In genomic region chr1:230158422-230159291, GRCh38 we compare ENCODE assay signal across 1 cellular context.
A peak's percentile ranks its signal among the peaks of the same experiment; 100 is the strongest.
TF ChIP-seq lines count a peak whose summit lies in the region.

No MANE protein-coding gene starts in this region.

TF ChIP-seq in HepG2, 621 proteins besides CTCF, POLR2A, EP300 and RAD21 (continued from another document and continues in another):
- TF ChIP-seq ZNF878 (CRISPR knock-in tag; IDR thresholded peaks at IDR 0.05) (peak; percentile 45; the same call in 1 of the 2 replicates), ZNF263 (CRISPR knock-in tag; IDR thresholded peaks at IDR 0.05) (no peak), XRCC5 (optimal IDR thresholded peaks at IDR 0.05; ENCODE audit: low read length) (no peak), RBFOX2 (IDR thresholded peaks at IDR 0.05; ENCODE audit: low read depth, low read length) (0 out of 2 replicates have a peak, but pooled peaks have one; percentile 31), RFXANK (CRISPR knock-in tag; IDR thresholded peaks at IDR 0.05) (no peak), MBD4 (IDR thresholded peaks at IDR 0.05; ENCODE audit: borderline replicate concordance, low read length) (no peak), ETV6 (CRISPR knock-in tag; conservative IDR thresholded peaks at IDR 0.05) (peak; percentile 78), ZNF556 (CRISPR knock-in tag; IDR thresholded peaks at IDR 0.05; ENCODE audit: borderline replicate concordance) (0 out of 2 replicates have a peak, but pooled peaks have one; percentile 43), ZNF329 (CRISPR knock-in tag; IDR thresholded peaks at IDR 0.05; ENCODE audit: low read depth) (no peak), HNRNPLL (IDR thresholded peaks at IDR 0.05; ENCODE audit: low read depth, low read length, poor library complexity, severe bottlenecking) (no peak), ZNF768 (CRISPR knock-in tag; IDR thresholded peaks at IDR 0.05) (no peak), ZNF557 (CRISPR knock-in tag; IDR thresholded peaks at IDR 0.05) (no peak; the same call in 1 of the 2 replicates), PAX8 (CRISPR knock-in tag; IDR thresholded peaks at IDR 0.05; ENCODE audit: borderline replicate concordance) (no peak), ZNF605 (CRISPR knock-in tag; IDR thresholded peaks at IDR 0.05) (peak; percentile 35; the same call in 1 of the 2 replicates), AHR (CRISPR knock-in tag; IDR thresholded peaks at IDR 0.05) (no peak), ZSCAN29 (CRISPR knock-in tag; conservative IDR thresholded peaks at IDR 0.05) (no peak), RXRB (CRISPR knock-in tag; IDR thresholded peaks at IDR 0.05; ENCODE audit: borderline replicate concordance) (peak; percentile 100), CHD2 (IDR thresholded peaks at IDR 0.05; ENCODE audit: low read depth, low read length) (0 out of 2 replicates have a peak, but pooled peaks have one; percentile 47), BHLHE40 (IDR thresholded peaks at IDR 0.05; ENCODE audit: low read length) (peak; percentile 85; the same call in 1 of the 2 replicates), ZNF816 (CRISPR knock-in tag; IDR thresholded peaks at IDR 0.05; ENCODE audit: borderline replicate concordance) (peak; percentile 10; the same call in 1 of the 2 replicates), ZNF24 (IDR thresholded peaks at IDR 0.05) (peak; percentile 43; the same call in 1 of the 2 replicates), ZNF337 (CRISPR knock-in tag; IDR thresholded peaks at IDR 0.05; ENCODE audit: borderline replicate concordance, low read depth) (no peak; the same call in 1 of the 2 replicates), KLF13 (CRISPR knock-in tag; IDR thresholded peaks at IDR 0.05) (no peak), MXD1 (CRISPR knock-in tag; IDR thresholded peaks at IDR 0.05) (no peak), CENPX (CRISPR knock-in tag; IDR thresholded peaks at IDR 0.05) (no peak), RBM22 (optimal IDR thresholded peaks at IDR 0.05; ENCODE audit: low read length) (no peak), ZNF619 (CRISPR knock-in tag; IDR thresholded peaks at IDR 0.05) (no peak), JDP2 (CRISPR knock-in tag; IDR thresholded peaks at IDR 0.05; ENCODE audit: borderline replicate concordance) (no peak; the same call in 1 of the 2 replicates), ZNF34 (CRISPR knock-in tag; IDR thresholded peaks at IDR 0.05; ENCODE audit: borderline replicate concordance) (0 out of 2 replicates have a peak, but pooled peaks have one; percentile 38), ZNF660 (CRISPR knock-in tag; IDR thresholded peaks at IDR 0.05; ENCODE audit: borderline replicate concordance, low read depth) (no peak), HNRNPL (IDR thresholded peaks at IDR 0.05; ENCODE audit: low read depth, low read length) (no peak), ZNF446 (CRISPR knock-in tag; IDR thresholded peaks at IDR 0.05) (no peak), ZBTB21 (CRISPR knock-in tag; IDR thresholded peaks at IDR 0.05) (peak; percentile 69), GLI4 (CRISPR knock-in tag; IDR thresholded peaks at IDR 0.05; ENCODE audit: borderline replicate concordance) (no peak), ZNF839 (CRISPR knock-in tag; IDR thresholded peaks at IDR 0.05; ENCODE audit: borderline replicate concordance) (no peak), ZNF577 (CRISPR knock-in tag; IDR thresholded peaks at IDR 0.05; ENCODE audit: borderline replicate concordance, low read depth) (no peak), MTA1 (CRISPR knock-in tag; IDR thresholded peaks at IDR 0.05; ENCODE audit: borderline replicate concordance) (peak; percentile 57; the same call in 1 of the 2 replicates), ZNF639 (CRISPR knock-in tag; conservative IDR thresholded peaks at IDR 0.05) (0 out of 2 replicates have a peak, but pooled peaks have one; percentile 9), ZBTB20 (CRISPR knock-in tag; IDR thresholded peaks at IDR 0.05; ENCODE audit: borderline replicate concordance, low read depth) (no peak), KLF6 (CRISPR knock-in tag; IDR thresholded peaks at IDR 0.05) (no peak), ELF3 (CRISPR knock-in tag; IDR thresholded peaks at IDR 0.05) (peak; percentile 42; the same call in 1 of the 2 replicates), ISL2 (CRISPR knock-in tag; IDR thresholded peaks at IDR 0.05) (peak; percentile 86), SMYD3 (CRISPR knock-in tag; IDR thresholded peaks at IDR 0.05) (peak; percentile 93), SRSF4 (IDR thresholded peaks at IDR 0.05; ENCODE audit: low read depth, low read length, poor library complexity, severe bottlenecking) (no peak), HOXA3 (CRISPR knock-in tag; IDR thresholded peaks at IDR 0.05) (peak; percentile 72; the same call in 1 of the 2 replicates), E2F1 (CRISPR knock-in tag; IDR thresholded peaks at IDR 0.05) (peak; percentile 6; the same call in 1 of the 2 replicates)
- TF ChIP-seq, protein P1, sequence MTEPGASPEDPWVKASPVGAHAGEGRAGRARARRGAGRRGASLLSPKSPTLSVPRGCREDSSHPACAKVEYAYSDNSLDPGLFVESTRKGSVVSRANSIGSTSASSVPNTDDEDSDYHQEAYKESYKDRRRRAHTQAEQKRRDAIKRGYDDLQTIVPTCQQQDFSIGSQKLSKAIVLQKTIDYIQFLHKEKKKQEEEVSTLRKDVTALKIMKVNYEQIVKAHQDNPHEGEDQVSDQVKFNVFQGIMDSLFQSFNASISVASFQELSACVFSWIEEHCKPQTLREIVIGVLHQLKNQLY (CRISPR knock-in tag; IDR thresholded peaks at IDR 0.05) = no peak; the same call in 1 of the 2 replicates
- TF ChIP-seq, protein P2, sequence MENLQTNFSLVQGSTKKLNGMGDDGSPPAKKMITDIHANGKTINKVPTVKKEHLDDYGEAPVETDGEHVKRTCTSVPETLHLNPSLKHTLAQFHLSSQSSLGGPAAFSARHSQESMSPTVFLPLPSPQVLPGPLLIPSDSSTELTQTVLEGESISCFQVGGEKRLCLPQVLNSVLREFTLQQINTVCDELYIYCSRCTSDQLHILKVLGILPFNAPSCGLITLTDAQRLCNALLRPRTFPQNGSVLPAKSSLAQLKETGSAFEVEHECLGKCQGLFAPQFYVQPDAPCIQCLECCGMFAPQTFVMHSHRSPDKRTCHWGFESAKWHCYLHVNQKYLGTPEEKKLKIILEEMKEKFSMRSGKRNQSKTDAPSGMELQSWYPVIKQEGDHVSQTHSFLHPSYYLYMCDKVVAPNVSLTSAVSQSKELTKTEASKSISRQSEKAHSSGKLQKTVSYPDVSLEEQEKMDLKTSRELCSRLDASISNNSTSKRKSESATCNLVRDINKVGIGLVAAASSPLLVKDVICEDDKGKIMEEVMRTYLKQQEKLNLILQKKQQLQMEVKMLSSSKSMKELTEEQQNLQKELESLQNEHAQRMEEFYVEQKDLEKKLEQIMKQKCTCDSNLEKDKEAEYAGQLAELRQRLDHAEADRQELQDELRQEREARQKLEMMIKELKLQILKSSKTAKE (CRISPR knock-in tag; IDR thresholded peaks at IDR 0.05; ENCODE audit: borderline replicate concordance) = peak; percentile 99
- TF ChIP-seq, protein P3, sequence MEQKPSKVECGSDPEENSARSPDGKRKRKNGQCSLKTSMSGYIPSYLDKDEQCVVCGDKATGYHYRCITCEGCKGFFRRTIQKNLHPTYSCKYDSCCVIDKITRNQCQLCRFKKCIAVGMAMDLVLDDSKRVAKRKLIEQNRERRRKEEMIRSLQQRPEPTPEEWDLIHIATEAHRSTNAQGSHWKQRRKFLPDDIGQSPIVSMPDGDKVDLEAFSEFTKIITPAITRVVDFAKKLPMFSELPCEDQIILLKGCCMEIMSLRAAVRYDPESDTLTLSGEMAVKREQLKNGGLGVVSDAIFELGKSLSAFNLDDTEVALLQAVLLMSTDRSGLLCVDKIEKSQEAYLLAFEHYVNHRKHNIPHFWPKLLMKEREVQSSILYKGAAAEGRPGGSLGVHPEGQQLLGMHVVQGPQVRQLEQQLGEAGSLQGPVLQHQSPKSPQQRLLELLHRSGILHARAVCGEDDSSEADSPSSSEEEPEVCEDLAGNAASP (CRISPR knock-in tag; IDR thresholded peaks at IDR 0.05; ENCODE audit: borderline replicate concordance) = peak; percentile 82; the same call in 1 of the 2 replicates
- TF ChIP-seq, protein P4, sequence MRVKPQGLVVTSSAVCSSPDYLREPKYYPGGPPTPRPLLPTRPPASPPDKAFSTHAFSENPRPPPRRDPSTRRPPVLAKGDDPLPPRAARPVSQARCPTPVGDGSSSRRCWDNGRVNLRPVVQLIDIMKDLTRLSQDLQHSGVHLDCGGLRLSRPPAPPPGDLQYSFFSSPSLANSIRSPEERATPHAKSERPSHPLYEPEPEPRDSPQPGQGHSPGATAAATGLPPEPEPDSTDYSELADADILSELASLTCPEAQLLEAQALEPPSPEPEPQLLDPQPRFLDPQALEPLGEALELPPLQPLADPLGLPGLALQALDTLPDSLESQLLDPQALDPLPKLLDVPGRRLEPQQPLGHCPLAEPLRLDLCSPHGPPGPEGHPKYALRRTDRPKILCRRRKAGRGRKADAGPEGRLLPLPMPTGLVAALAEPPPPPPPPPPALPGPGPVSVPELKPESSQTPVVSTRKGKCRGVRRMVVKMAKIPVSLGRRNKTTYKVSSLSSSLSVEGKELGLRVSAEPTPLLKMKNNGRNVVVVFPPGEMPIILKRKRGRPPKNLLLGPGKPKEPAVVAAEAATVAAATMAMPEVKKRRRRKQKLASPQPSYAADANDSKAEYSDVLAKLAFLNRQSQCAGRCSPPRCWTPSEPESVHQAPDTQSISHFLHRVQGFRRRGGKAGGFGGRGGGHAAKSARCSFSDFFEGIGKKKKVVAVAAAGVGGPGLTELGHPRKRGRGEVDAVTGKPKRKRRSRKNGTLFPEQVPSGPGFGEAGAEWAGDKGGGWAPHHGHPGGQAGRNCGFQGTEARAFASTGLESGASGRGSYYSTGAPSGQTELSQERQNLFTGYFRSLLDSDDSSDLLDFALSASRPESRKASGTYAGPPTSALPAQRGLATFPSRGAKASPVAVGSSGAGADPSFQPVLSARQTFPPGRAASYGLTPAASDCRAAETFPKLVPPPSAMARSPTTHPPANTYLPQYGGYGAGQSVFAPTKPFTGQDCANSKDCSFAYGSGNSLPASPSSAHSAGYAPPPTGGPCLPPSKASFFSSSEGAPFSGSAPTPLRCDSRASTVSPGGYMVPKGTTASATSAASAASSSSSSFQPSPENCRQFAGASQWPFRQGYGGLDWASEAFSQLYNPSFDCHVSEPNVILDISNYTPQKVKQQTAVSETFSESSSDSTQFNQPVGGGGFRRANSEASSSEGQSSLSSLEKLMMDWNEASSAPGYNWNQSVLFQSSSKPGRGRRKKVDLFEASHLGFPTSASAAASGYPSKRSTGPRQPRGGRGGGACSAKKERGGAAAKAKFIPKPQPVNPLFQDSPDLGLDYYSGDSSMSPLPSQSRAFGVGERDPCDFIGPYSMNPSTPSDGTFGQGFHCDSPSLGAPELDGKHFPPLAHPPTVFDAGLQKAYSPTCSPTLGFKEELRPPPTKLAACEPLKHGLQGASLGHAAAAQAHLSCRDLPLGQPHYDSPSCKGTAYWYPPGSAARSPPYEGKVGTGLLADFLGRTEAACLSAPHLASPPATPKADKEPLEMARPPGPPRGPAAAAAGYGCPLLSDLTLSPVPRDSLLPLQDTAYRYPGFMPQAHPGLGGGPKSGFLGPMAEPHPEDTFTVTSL (CRISPR knock-in tag; IDR thresholded peaks at IDR 0.05; ENCODE audit: borderline replicate concordance) = peak; percentile 78
- TF ChIP-seq, protein P5, sequence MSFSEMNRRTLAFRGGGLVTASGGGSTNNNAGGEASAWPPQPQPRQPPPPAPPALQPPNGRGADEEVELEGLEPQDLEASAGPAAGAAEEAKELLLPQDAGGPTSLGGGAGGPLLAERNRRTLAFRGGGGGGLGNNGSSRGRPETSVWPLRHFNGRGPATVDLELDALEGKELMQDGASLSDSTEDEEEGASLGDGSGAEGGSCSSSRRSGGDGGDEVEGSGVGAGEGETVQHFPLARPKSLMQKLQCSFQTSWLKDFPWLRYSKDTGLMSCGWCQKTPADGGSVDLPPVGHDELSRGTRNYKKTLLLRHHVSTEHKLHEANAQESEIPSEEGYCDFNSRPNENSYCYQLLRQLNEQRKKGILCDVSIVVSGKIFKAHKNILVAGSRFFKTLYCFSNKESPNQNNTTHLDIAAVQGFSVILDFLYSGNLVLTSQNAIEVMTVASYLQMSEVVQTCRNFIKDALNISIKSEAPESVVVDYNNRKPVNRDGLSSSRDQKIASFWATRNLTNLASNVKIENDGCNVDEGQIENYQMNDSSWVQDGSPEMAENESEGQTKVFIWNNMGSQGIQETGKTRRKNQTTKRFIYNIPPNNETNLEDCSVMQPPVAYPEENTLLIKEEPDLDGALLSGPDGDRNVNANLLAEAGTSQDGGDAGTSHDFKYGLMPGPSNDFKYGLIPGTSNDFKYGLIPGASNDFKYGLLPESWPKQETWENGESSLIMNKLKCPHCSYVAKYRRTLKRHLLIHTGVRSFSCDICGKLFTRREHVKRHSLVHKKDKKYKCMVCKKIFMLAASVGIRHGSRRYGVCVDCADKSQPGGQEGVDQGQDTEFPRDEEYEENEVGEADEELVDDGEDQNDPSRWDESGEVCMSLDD (CRISPR knock-in tag; IDR thresholded peaks at IDR 0.05; ENCODE audit: borderline replicate concordance) = no peak
- TF ChIP-seq, protein P6, sequence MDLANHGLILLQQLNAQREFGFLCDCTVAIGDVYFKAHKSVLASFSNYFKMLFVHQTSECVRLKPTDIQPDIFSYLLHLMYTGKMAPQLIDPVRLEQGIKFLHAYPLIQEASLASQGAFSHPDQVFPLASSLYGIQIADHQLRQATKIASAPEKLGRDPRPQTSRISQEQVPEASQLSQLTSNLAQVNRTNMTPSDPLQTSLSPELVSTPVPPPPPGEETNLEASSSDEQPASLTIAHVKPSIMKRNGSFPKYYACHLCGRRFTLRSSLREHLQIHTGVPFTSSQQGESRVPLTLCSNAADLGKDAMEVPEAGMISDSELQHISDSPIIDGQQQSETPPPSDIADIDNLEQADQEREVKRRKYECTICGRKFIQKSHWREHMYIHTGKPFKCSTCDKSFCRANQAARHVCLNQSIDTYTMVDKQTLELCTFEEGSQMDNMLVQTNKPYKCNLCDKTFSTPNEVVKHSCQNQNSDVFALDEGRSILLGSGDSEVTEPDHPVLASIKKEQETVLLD (CRISPR knock-in tag; IDR thresholded peaks at IDR 0.05; ENCODE audit: low read depth) = no peak
